8 cellular contexts compared by ENCODE assay signal in the genomic region with DNA sequence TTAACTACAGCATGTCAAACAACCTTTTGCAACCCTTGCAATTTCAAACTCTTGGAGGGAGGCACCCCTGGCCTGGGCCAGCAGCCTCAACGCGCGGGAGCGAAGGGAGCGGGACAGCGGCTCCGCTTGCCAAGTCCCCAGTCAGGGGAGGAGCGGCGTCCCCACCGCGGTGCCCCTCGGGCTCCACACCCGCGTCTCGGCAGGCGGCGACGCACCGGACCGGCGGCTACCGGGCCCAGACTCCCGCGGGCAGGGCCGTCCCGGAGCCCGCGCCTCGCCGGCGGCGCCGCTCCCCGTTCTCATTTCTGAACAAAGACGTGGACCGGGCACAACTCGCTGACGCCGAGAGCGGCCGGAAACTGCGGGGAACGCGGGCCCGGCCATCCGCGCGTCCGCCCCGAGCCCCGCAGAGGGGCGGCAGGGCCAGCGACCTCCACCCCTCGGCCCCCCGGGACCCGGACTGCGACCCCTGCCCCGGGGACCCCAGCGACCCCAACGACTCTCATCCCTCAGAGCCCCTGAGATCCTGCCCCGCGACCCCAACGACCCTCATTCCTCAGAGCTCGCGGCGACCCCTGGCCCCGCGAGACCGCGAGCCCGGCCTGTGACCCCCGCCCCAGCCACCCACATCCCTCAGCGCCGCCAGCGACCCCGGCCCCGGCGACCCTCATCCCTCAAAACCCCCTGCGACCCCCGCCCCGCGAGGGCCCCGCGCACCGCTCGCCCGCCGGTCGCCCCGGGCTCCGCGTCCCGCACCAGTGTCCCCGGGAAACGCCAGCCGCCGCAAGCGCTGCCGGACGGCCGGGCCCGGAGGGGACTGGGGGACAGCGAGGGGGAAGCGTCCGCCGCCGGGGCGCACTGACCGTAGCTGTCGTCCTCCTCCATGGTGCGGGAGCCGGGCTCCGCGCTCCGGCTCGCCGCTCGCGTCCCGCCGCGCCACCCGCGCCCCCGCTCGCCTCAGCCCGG. TPM values are rescaled to one million over a fixed set of nuclear protein-coding genes. Genes with fewer than 3 reads are reported as not detected.
DNase-seq lines count a peak whose midpoint lies in the region; ATAC-seq and TF ChIP-seq lines count a peak whose summit lies in the region.

A gene with protein sequence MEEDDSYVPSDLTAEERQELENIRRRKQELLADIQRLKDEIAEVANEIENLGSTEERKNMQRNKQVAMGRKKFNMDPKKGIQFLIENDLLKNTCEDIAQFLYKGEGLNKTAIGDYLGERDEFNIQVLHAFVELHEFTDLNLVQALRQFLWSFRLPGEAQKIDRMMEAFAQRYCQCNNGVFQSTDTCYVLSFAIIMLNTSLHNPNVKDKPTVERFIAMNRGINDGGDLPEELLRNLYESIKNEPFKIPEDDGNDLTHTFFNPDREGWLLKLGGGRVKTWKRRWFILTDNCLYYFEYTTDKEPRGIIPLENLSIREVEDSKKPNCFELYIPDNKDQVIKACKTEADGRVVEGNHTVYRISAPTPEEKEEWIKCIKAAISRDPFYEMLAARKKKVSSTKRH (minus strand): TSS at position 935 of the 966 bp plus-strand sequence. CDS start 50 bp downstream, at position 885.

- H3K27ac Mint-ChIP-seq in activated naive CD4-positive, alpha-beta T cell treated with anti-CD3 and anti-CD28 coated beads, Interleukin-2, amount 50 U/mL, for 24 hours = peak within 1 kb of the TSS; percentile 95
- H3K27ac Mint-ChIP-seq in osteocyte (ENCODE audit: unreplicated experiment) = peak within 1 kb of the TSS; percentile 87

- no peak for TF ChIP-seq CTCF in osteocyte (IDR thresholded peaks at IDR 0.05)

- H3K4me3 ChIP-seq in GM23248 = peak within 1 kb of the TSS; percentile 85

- no peaks in the 10 kb centered on the region for H3K9me3 ChIP-seq in GM23248 (ENCODE audit: low read depth)

- peak within 1 kb of the TSS; percentile 88 for H3K9ac ChIP-seq in GM23248

- peaks cover 63% of the 10 kb centered on the region for H3K4me1 Mint-ChIP-seq in activated naive CD4-positive, alpha-beta T cell treated with anti-CD3 and anti-CD28 coated beads, Interleukin-2, amount 50 U/mL, for 24 hours
- H3K4me1 Mint-ChIP-seq in osteocyte (ENCODE audit: unreplicated experiment) = peaks cover 43% of the 10 kb centered on the region

- H3K4me2 ChIP-seq in GM23248 (ENCODE audit: unreplicated experiment) = peak within 1 kb of the TSS; percentile 82

- DNase-seq in Daoy (ENCODE audit: low read depth) (peak; percentile 47), GM23248 (peak; percentile 70), NAMALWA (ENCODE audit: low spot score) (peak; percentile 68), head of caudate nucleus (peak in 40 of 42 donors; percentile 36 to 82 (median 64)), osteocyte (ENCODE audit: extremely low spot score, unreplicated experiment) (no peak), CD1c-positive myeloid dendritic cell (ENCODE audit: extremely low spot score) (no peak)

- H3K4me1 ChIP-seq in GM23248 (ENCODE audit: insufficient read depth) = no peaks in the 10 kb centered on the region; the same call in 1 of the 2 replicates

- peaks cover 51% of the 10 kb centered on the region for H3K79me2 ChIP-seq in GM23248 (ENCODE audit: insufficient read depth)

- no peaks in the 10 kb centered on the region for H3K27me3 Mint-ChIP-seq in activated naive CD4-positive, alpha-beta T cell treated with anti-CD3 and anti-CD28 coated beads, Interleukin-2, amount 50 U/mL, for 24 hours
- H3K27me3 Mint-ChIP-seq in osteocyte (ENCODE audit: unreplicated experiment) = no peaks in the 10 kb centered on the region

- no peaks in the 10 kb centered on the region for H3K9me3 Mint-ChIP-seq in activated naive CD4-positive, alpha-beta T cell treated with anti-CD3 and anti-CD28 coated beads, Interleukin-2, amount 50 U/mL, for 24 hours
- H3K9me3 Mint-ChIP-seq in osteocyte (ENCODE audit: unreplicated experiment) = no peaks in the 10 kb centered on the region

- intact Hi-C loops in head of caudate nucleus (cut with DNase I) = loop anchor here (5.0 kb wide), 1 partner anchor 64 kb away; no protein-coding TSS in a partner anchor

- no peaks in the 10 kb centered on the region for H3K36me3 ChIP-seq in GM23248 (ENCODE audit: low read depth)

- H4K20me1 ChIP-seq in GM23248 (ENCODE audit: insufficient read depth) = no peaks in the 10 kb centered on the region

- in situ Hi-C loops in GM23248 (cut with MboI) = no loop called here

- H3K27me3 ChIP-seq in GM23248 (replicated peaks; ENCODE audit: insufficient read depth) = no peaks in the 10 kb centered on the region

- no peaks in the 10 kb centered on the region for H3K36me3 Mint-ChIP-seq in activated naive CD4-positive, alpha-beta T cell treated with anti-CD3 and anti-CD28 coated beads, Interleukin-2, amount 50 U/mL, for 24 hours
- no peaks in the 10 kb centered on the region for H3K36me3 Mint-ChIP-seq in osteocyte (ENCODE audit: unreplicated experiment)

- H3K9me2 ChIP-seq in GM23248 (ENCODE audit: insufficient read depth) = no peaks in the 10 kb centered on the region

- H2AFZ ChIP-seq in GM23248 = peak within 1 kb of the TSS; percentile 84

- 1% methylated on average over 57 to 82 of the region's 127 CpGs for WGBS in GM23248 (ENCODE audit: low coverage in 1 of 2, low lambda C conversion rate in 2 of 2, missing lambda C conversion rate in 2 of 2), 2 experiments

- H3K4me3 Mint-ChIP-seq in activated naive CD4-positive, alpha-beta T cell treated with anti-CD3 and anti-CD28 coated beads, Interleukin-2, amount 50 U/mL, for 24 hours = peak within 1 kb of the TSS; percentile 85
- H3K4me3 Mint-ChIP-seq in osteocyte (ENCODE audit: unreplicated experiment) = peak within 1 kb of the TSS; percentile 81

- ATAC-seq in GM18511 (IDR thresholded peaks at IDR 0.05; ENCODE audit: unreplicated experiment) = no peak

- peak within 1 kb of the TSS; percentile 69 for H3K27ac ChIP-seq in GM23248

- peaks cover 5% of the 10 kb centered on the region; the same call in 1 of the 2 replicates for H3F3A ChIP-seq in GM23248 (ENCODE audit: insufficient read depth)

RNA-seq across cellular contexts. Expression of the gene that starts here (rescaled TPM):
- 85.9 and 91.4 TPM in 2 replicates for total RNA-seq in Daoy (2014; rRNA removed; shearing (Covaris generic))
- 10.4 and 16.8 TPM in 2 replicates for total RNA-seq in GM23248 (2014; rRNA removed; shearing (Covaris generic))
- polyA plus RNA-seq in GM23248 (2016; fragmentation: Nextera tagmentation; extraction: Ambion mirVana) = 11.7 TPM in 2 replicates
- 113 and 123 TPM in 2 replicates for total RNA-seq in osteocyte

Comparison
In these comparisons a context has a peak if more than half of its experiments do, and no peak if none do; other contexts are left out.
1. DNase-seq: peak in Daoy (single experiment), GM23248 (single experiment), NAMALWA (single experiment) and head of caudate nucleus (40 of 42); none in osteocyte (single experiment) and CD1c-positive myeloid dendritic cell (single experiment).